In genomic region chr21:32727478-32727727, GRCh38 we compare ENCODE assay signal across 1 cellular context.
TF ChIP-seq lines count a peak whose summit lies in the region.

No MANE protein-coding gene starts in this region.

TF ChIP-seq in GM12878, 131 proteins besides CTCF, POLR2A, EP300 and RAD21:
- TF ChIP-seq, protein P1, sequence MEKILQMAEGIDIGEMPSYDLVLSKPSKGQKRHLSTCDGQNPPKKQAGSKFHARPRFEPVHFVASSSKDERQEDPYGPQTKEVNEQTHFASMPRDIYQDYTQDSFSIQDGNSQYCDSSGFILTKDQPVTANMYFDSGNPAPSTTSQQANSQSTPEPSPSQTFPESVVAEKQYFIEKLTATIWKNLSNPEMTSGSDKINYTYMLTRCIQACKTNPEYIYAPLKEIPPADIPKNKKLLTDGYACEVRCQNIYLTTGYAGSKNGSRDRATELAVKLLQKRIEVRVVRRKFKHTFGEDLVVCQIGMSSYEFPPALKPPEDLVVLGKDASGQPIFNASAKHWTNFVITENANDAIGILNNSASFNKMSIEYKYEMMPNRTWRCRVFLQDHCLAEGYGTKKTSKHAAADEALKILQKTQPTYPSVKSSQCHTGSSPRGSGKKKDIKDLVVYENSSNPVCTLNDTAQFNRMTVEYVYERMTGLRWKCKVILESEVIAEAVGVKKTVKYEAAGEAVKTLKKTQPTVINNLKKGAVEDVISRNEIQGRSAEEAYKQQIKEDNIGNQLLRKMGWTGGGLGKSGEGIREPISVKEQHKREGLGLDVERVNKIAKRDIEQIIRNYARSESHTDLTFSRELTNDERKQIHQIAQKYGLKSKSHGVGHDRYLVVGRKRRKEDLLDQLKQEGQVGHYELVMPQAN (conservative IDR thresholded peaks at IDR 0.05): peak; percentile 69
- TF ChIP-seq, protein P2, sequence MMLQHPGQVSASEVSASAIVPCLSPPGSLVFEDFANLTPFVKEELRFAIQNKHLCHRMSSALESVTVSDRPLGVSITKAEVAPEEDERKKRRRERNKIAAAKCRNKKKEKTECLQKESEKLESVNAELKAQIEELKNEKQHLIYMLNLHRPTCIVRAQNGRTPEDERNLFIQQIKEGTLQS (IDR thresholded peaks at IDR 0.05; ENCODE audit: borderline replicate concordance, extremely low read depth, low read depth, low read length): no peak
- 0 out of 2 replicates have a peak, but pooled peaks have one; percentile 19 for TF ChIP-seq YY1 (IDR thresholded peaks at IDR 0.05; ENCODE audit: low read depth, low read length)
